In the genomic region with DNA sequence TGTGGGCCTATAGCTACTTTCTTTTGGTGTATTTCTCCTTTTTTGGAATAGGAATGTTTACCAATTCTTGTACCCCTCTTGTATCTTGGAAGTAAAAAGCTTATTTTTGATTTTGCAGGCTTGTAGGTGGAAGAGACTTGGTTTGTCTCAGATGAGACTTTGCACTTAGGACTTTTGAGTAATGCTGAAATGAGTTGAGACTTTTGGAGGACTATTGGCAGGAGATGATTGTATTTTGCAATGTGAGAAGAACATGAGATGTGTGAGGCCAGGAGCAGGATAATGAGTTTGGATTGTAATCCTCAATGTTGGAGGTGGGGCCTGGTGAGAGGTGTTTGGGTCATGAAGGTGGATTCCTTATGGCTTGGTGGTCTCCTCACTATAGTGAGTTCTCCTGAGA, we compare ENCODE assay signal across 5 cellular contexts.
"Had no signal": no experiment of that assay in that cellular context is flagged by ENCODE, and none has a peak within 500 bp of the region (broad histone marks: within the 10 kb centered on the region; RNA-seq: fewer than 3 reads in every experiment).

No MANE protein-coding gene starts in this region.

- ATAC-seq: HepG2, K562 had no signal

- DNase-seq: IMR-90, KBM-7, KG1 had no signal
